8 cellular contexts compared by ENCODE assay signal in the genomic region with DNA sequence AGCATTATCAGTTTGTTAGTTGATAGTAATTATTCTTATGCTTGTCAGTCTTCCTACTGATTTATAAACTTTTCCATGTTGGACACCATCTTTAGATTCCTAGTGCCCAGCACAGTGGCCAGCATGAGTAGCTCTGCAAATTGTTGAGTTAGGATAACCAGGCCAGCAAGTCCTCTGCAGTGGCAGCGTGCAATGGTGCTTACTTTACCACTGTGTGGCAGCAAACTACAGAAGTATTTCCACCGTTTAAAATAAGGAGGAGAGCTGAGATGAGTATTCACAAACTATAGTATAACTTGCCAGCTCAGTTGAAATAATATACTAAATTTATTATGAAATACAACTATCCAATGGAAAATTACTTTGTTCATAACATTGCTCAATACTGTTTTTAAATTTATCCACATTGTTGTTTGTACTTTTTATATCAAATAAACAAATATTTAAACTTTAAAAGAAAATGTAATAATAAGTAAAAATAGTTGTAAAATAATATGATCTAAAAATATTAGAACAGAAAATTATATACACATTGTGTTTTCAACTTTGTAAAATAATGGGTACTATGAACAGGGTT. TPM values are rescaled to one million over a fixed set of nuclear protein-coding genes. Genes with fewer than 3 reads are reported as not detected.
A peak's percentile ranks its signal among the peaks of the same experiment; 100 is the strongest.
DNase-seq lines count a peak whose midpoint lies in the region; ATAC-seq, FAIRE-seq and TF ChIP-seq lines count a peak whose summit lies in the region.

No MANE protein-coding gene starts in this region.

- H3K9me3 Mint-ChIP-seq in activated CD4-positive, alpha-beta T cell treated with anti-CD3 and anti-CD28 coated beads for 36 hours (ENCODE audit: low read depth), result no peaks in the 10 kb centered on the region
- H3K9me3 Mint-ChIP-seq in T-cell, result no peaks in the 10 kb centered on the region
- H3K9me3 Mint-ChIP-seq in naive thymus-derived CD4-positive, alpha-beta T cell, result no peaks in the 10 kb centered on the region

- H3K4me2 ChIP-seq in MM.1S (ENCODE audit: low read depth, low read length), result no peak overlapping the region
- H3K4me2 ChIP-seq in endothelial cell of umbilical vein (ENCODE audit: insufficient read depth, low read length), result no peak overlapping the region

- no peaks in the 10 kb centered on the region for H3K36me3 Mint-ChIP-seq in activated CD4-positive, alpha-beta T cell treated with anti-CD3 and anti-CD28 coated beads for 36 hours (ENCODE audit: low read depth)
- H3K36me3 Mint-ChIP-seq in T-cell, result no peaks in the 10 kb centered on the region
- H3K36me3 Mint-ChIP-seq in naive thymus-derived CD4-positive, alpha-beta T cell, result no peaks in the 10 kb centered on the region

- CTCF ChIA-PET in activated CD4-positive, alpha-beta T cell treated with anti-CD3 and anti-CD28 coated beads for 36 hours (lab: Charles Lee), result interaction anchor here (0.7 to 2.9 kb wide), 9 partner anchors 9 to 777 kb away, joined by 3 to 15 read pairs (median 3); a partner anchor contains a TSS
- CTCF ChIA-PET in T-cell (lab: Charles Lee) (interaction anchor here (1.0 to 1.9 kb wide), 2 partner anchors 9 to 375 kb away, joined by 4 to 9 read pairs; no protein-coding TSS in a partner anchor), endothelial cell of umbilical vein (lab: Charles Lee) (interaction anchor here (0.6 to 2.4 kb wide), 19 partner anchors 9 to 1179 kb away, joined by 3 to 14 read pairs (median 3); a partner anchor contains a TSS)
- CTCF ChIA-PET in naive thymus-derived CD4-positive, alpha-beta T cell (lab: Charles Lee), result interaction anchor here (0.6 to 2.1 kb wide), 5 partner anchors 9 to 1133 kb away, joined by 3 to 5 read pairs (median 3); a partner anchor contains a TSS

- DNase-seq in activated CD4-positive, alpha-beta T cell treated with anti-CD3 and anti-CD28 coated beads for 36 hours, result peak; percentile 60
- no peak for DNase-seq in activated CD4-positive, alpha-beta T cell treated with anti-CD3 and anti-CD28 coated beads for 1 hour
- DNase-seq in MM.1S (peak; percentile 47), T-cell (peak in 5 of 34 experiments; percentile 7 to 16 (median 13)), endothelial cell of umbilical vein (ENCODE audit: low read depth, low spot score) (peak; percentile 43), ureter (ENCODE audit: low spot score) (no peak)
- DNase-seq in naive thymus-derived CD4-positive, alpha-beta T cell, result peak in 6 of 9 donors; percentile 7 to 32 (median 13)

- no peaks in the 10 kb centered on the region for H3K27me3 ChIP-seq in MM.1S (replicated peaks; ENCODE audit: insufficient read depth, low read length)
- H3K27me3 ChIP-seq in endothelial cell of umbilical vein (ENCODE audit: control insufficient read depth in 2 of 2, insufficient read depth in 2 of 2, low read length in 2 of 2), result no peaks in the 10 kb centered on the region
- no peaks in the 10 kb centered on the region for H3K27me3 ChIP-seq in naive thymus-derived CD4-positive, alpha-beta T cell (ENCODE audit: control insufficient read depth in 2 of 2, insufficient read depth in 2 of 2, low read length in 2 of 2)

- no peaks in the 10 kb centered on the region for H3K27me3 Mint-ChIP-seq in activated CD4-positive, alpha-beta T cell treated with anti-CD3 and anti-CD28 coated beads for 36 hours
- H3K27me3 Mint-ChIP-seq in T-cell, result no peaks in the 10 kb centered on the region
- no peaks in the 10 kb centered on the region for H3K27me3 Mint-ChIP-seq in naive thymus-derived CD4-positive, alpha-beta T cell

- H3K9me2 ChIP-seq in MM.1S (replicated peaks; ENCODE audit: insufficient read depth, low read length), result no peaks in the 10 kb centered on the region

- peak; percentile 49 for TF ChIP-seq CTCF in MM.1S (IDR thresholded peaks at IDR 0.05; ENCODE audit: low read length)
- TF ChIP-seq CTCF in endothelial cell of umbilical vein (IDR thresholded peaks at IDR 0.05; ENCODE audit: extremely low read depth in 1 of 2, insufficient read depth in 1 of 2, low read depth in 1 of 2, low read length in 2 of 2), result peak; percentile 39 to 46

- POLR2A ChIA-PET in activated CD4-positive, alpha-beta T cell treated with anti-CD3 and anti-CD28 coated beads for 36 hours (lab: Charles Lee), result no interaction called here
- POLR2A ChIA-PET in T-cell (lab: Charles Lee) (no interaction called here), endothelial cell of umbilical vein (lab: Charles Lee) (interaction anchor here (1.1 kb wide), 1 partner anchor 9 kb away, joined by 5 read pairs; a partner anchor contains a TSS)
- POLR2A ChIA-PET in naive thymus-derived CD4-positive, alpha-beta T cell (lab: Charles Lee), result interaction anchor here (0.6 to 0.8 kb wide), 4 partner anchors 9 to 428 kb away, joined by 3 to 4 read pairs (median 3); a partner anchor contains a TSS

- H3K4me3 Mint-ChIP-seq in activated CD4-positive, alpha-beta T cell treated with anti-CD3 and anti-CD28 coated beads for 36 hours, result no peak overlapping the region
- no peak overlapping the region for H3K4me3 Mint-ChIP-seq in T-cell
- peak overlapping the region in 1 of 10 donors; percentile 34 for H3K4me3 Mint-ChIP-seq in naive thymus-derived CD4-positive, alpha-beta T cell

- dilution Hi-C loops in endothelial cell of umbilical vein (cut with MboI; ENCODE audit: extremely low pct_ligation_motif_present, low sequenced_read_pairs), result no loop called here

- H3K4me1 Mint-ChIP-seq in activated CD4-positive, alpha-beta T cell treated with anti-CD3 and anti-CD28 coated beads for 36 hours, result peaks cover 4% of the 10 kb centered on the region
- H3K4me1 Mint-ChIP-seq in T-cell, result peaks cover 5 to 7% (median 5%) of the 10 kb centered on the region in 3 donors
- H3K4me1 Mint-ChIP-seq in naive thymus-derived CD4-positive, alpha-beta T cell, result peaks cover 4 to 11% (median 6%) of the 10 kb centered on the region in 7 donors

- H3K9ac ChIP-seq in MM.1S (ENCODE audit: low read length) (no peak overlapping the region), endothelial cell of umbilical vein (replicated peaks; ENCODE audit: extremely low read depth, insufficient read depth, low read length) (no peak overlapping the region)

- no peaks in the 10 kb centered on the region for H3K9me3 ChIP-seq in MM.1S (replicated peaks; ENCODE audit: insufficient read depth, low read length)
- no peaks in the 10 kb centered on the region for H3K9me3 ChIP-seq in endothelial cell of umbilical vein (replicated peaks; ENCODE audit: control insufficient read depth, insufficient read depth, low read length)
- no peaks in the 10 kb centered on the region for H3K9me3 ChIP-seq in naive thymus-derived CD4-positive, alpha-beta T cell (ENCODE audit: control insufficient read depth in 2 of 3, low read length in 3 of 3)

- intact Hi-C loops in activated CD4-positive, alpha-beta T cell treated with anti-CD3 and anti-CD28 coated beads for 36 hours (cut with DNase I, micrococcal nuclease), result no loop called here
- intact Hi-C loops in endothelial cell of umbilical vein (cut with micrococcal nuclease), result no loop called here
- intact Hi-C loops in naive thymus-derived CD4-positive, alpha-beta T cell (cut with micrococcal nuclease), result no loop called here

- ATAC-seq in activated CD4-positive, alpha-beta T cell treated with anti-CD3 and anti-CD28 coated beads for 36 hours, result peak; percentile 87
- ATAC-seq in T-cell (replicated peaks in 1 of 4) (peak; percentile 65 to 78 (median 70)), GM21367 (IDR thresholded peaks at IDR 0.05; ENCODE audit: unreplicated experiment) (no peak)
- ATAC-seq in naive thymus-derived CD4-positive, alpha-beta T cell, result peak; percentile 75

- H2AFZ ChIP-seq in MM.1S (ENCODE audit: low read length), result no peak overlapping the region
- H2AFZ ChIP-seq in endothelial cell of umbilical vein (ENCODE audit: low read depth, low read length), result no peak overlapping the region

- H4K20me1 ChIP-seq in MM.1S (ENCODE audit: insufficient read depth, low read length) (no peaks in the 10 kb centered on the region), endothelial cell of umbilical vein (replicated peaks; ENCODE audit: control insufficient read depth, extremely low read depth, insufficient read depth, low read length) (no peaks in the 10 kb centered on the region)

- H3K27ac ChIP-seq in MM.1S (ENCODE audit: low read length) (no peak overlapping the region), endothelial cell of umbilical vein (ENCODE audit: insufficient read depth, low read depth, low read length) (no peak overlapping the region)
- H3K27ac ChIP-seq in naive thymus-derived CD4-positive, alpha-beta T cell (ENCODE audit: low read depth, low read length), result no peak overlapping the region

- H3F3A ChIP-seq in MM.1S (ENCODE audit: insufficient read depth, low read length), result no peaks in the 10 kb centered on the region

- no peak overlapping the region for H3K4me3 ChIP-seq in MM.1S (ENCODE audit: low read length)
- no peak overlapping the region for H3K4me3 ChIP-seq in endothelial cell of umbilical vein (replicated peaks in 1 of 3; ENCODE audit: insufficient read depth in 1 of 3, low read depth in 1 of 3, low read length in 3 of 3)
- H3K4me3 ChIP-seq in naive thymus-derived CD4-positive, alpha-beta T cell (ENCODE audit: low read length), result no peak overlapping the region

- H3K36me3 ChIP-seq in MM.1S (replicated peaks; ENCODE audit: insufficient read depth, low read length) (no peaks in the 10 kb centered on the region), endothelial cell of umbilical vein (ENCODE audit: control insufficient read depth in 2 of 2, extremely low read depth in 1 of 2, insufficient read depth in 2 of 2, low read length in 2 of 2) (no peaks in the 10 kb centered on the region)
- H3K36me3 ChIP-seq in naive thymus-derived CD4-positive, alpha-beta T cell (ENCODE audit: control insufficient read depth in 2 of 3, insufficient read depth in 3 of 3, low read length in 3 of 3), result no peaks in the 10 kb centered on the region

- H3K79me2 ChIP-seq in MM.1S (ENCODE audit: low read length), result no peaks in the 10 kb centered on the region
- no peaks in the 10 kb centered on the region for H3K79me2 ChIP-seq in endothelial cell of umbilical vein (ENCODE audit: control insufficient read depth, insufficient read depth, low read length)

- FAIRE-seq in endothelial cell of umbilical vein (lab: Jason Lieb, UNC), result peak; percentile 35

- H3K9me1 ChIP-seq in endothelial cell of umbilical vein (replicated peaks; ENCODE audit: control insufficient read depth, extremely low read depth, insufficient read depth, low read length), result no peaks in the 10 kb centered on the region

- no peak overlapping the region for H3K27ac Mint-ChIP-seq in activated CD4-positive, alpha-beta T cell treated with anti-CD3 and anti-CD28 coated beads for 36 hours
- peak overlapping the region in 1 of 2 donors; percentile 74 for H3K27ac Mint-ChIP-seq in T-cell
- H3K27ac Mint-ChIP-seq in naive thymus-derived CD4-positive, alpha-beta T cell, result peak overlapping the region in 2 of 9 donors; percentile 11 to 92

- no peak for TF ChIP-seq POLR2A in endothelial cell of umbilical vein (IDR thresholded peaks at IDR 0.05; ENCODE audit: low read depth, low read length)

- no peaks in the 10 kb centered on the region for H3K4me1 ChIP-seq in MM.1S (ENCODE audit: low read length)
- no peaks in the 10 kb centered on the region for H3K4me1 ChIP-seq in endothelial cell of umbilical vein (ENCODE audit: control insufficient read depth, extremely low read depth, insufficient read depth, low read length)
- H3K4me1 ChIP-seq in naive thymus-derived CD4-positive, alpha-beta T cell (ENCODE audit: control insufficient read depth in 2 of 2, insufficient read depth in 2 of 2, low read length in 2 of 2), result no peaks in the 10 kb centered on the region

- no TSS peak for BruUV-seq in endothelial cell of umbilical vein (replicated peaks; lab: Mats Ljungman, UMichigan)

RNA-seq across cellular contexts. Expression of a gene that starts 9.3 kb away (rescaled TPM):
- total RNA-seq in activated CD4-positive, alpha-beta T cell treated with anti-CD3 and anti-CD28 coated beads for 36 hours, result 10 to 100 TPM; 32.5 to 36.6 TPM
- 10 to 100 TPM; 36.4 to 50.5 (median 40.6) TPM for total RNA-seq in T-cell
- total RNA-seq in endothelial cell of umbilical vein, result 23.7 and 25.3 TPM in 2 replicates
- polyA plus RNA-seq in endothelial cell of umbilical vein, result 22.3 and 22.6 TPM in 2 replicates
- 16.7 and 17.6 TPM in 2 replicates for polyA plus RNA-seq in endothelial cell of umbilical vein (2011; cell fraction: cytosol; rRNA removed)
- 50.6 and 64.3 TPM in 2 replicates for polyA plus RNA-seq in endothelial cell of umbilical vein (2011; cell fraction: nucleus; rRNA removed)
- polyA plus RNA-seq in endothelial cell of umbilical vein (2012), result 15.7 and 18.7 TPM in 2 replicates
- polyA minus RNA-seq in endothelial cell of umbilical vein, result 111 and 127 TPM in 2 replicates
- 16.0 TPM for polyA minus RNA-seq in endothelial cell of umbilical vein (2011; cell fraction: cytosol; rRNA and poly(A)+ RNA removed)
- 83.8 and 129 TPM in 2 replicates for polyA minus RNA-seq in endothelial cell of umbilical vein (2011; cell fraction: nucleus; rRNA and poly(A)+ RNA removed)
- 10 to 100 TPM; 34.1 to 43.0 (median 41.0) TPM for total RNA-seq in naive thymus-derived CD4-positive, alpha-beta T cell
- polyA plus RNA-seq in naive thymus-derived CD4-positive, alpha-beta T cell, result 10 to 100 TPM; 11.7 to 22.2 TPM
- 59.3 TPM for total RNA-seq in ureter

RNA-seq across cellular contexts. Expression of a gene that starts 31.9 kb away (rescaled TPM):
- total RNA-seq in activated CD4-positive, alpha-beta T cell treated with anti-CD3 and anti-CD28 coated beads for 36 hours, result 1 to 10 TPM; 1.5 to 2.2 TPM
- 1 to 10 TPM in 4 of 5 donors, under 1 TPM in 1; 0.96 to 3.1 (median 2.2) TPM for total RNA-seq in T-cell
- total RNA-seq in endothelial cell of umbilical vein, result 0.58 and 1.1 TPM in 2 replicates
- polyA plus RNA-seq in endothelial cell of umbilical vein, result 0.35 and 0.41 TPM in 2 replicates
- 0.19 and 0.32 TPM in 2 replicates for polyA plus RNA-seq in endothelial cell of umbilical vein (2011; cell fraction: cytosol; rRNA removed)
- polyA plus RNA-seq in endothelial cell of umbilical vein (2011; cell fraction: nucleus; rRNA removed), result 4.8 and 5.1 TPM in 2 replicates
- polyA plus RNA-seq in endothelial cell of umbilical vein (2012), result 0.86 and 0.97 TPM in 2 replicates
- polyA minus RNA-seq in endothelial cell of umbilical vein, result 0.89 and 1.7 TPM in 2 replicates
- polyA minus RNA-seq in endothelial cell of umbilical vein (2011; cell fraction: cytosol; rRNA and poly(A)+ RNA removed), result not detected
- polyA minus RNA-seq in endothelial cell of umbilical vein (2011; cell fraction: nucleus; rRNA and poly(A)+ RNA removed), result 0.77 and 1.9 TPM in 2 replicates
- total RNA-seq in naive thymus-derived CD4-positive, alpha-beta T cell, result 1 to 10 TPM in 4 of 5 experiments, under 1 TPM in 1; 0.02 to 2.8 (median 2.0) TPM
- under 1 TPM in 1 of 2 donors, not detected in 1; 0.33 TPM for polyA plus RNA-seq in naive thymus-derived CD4-positive, alpha-beta T cell
- 9.8 TPM for total RNA-seq in ureter

Comparison
In these comparisons a context has a peak if more than half of its experiments do, and no peak if none do; other contexts are left out.
1. DNase-seq: peak in activated CD4-positive, alpha-beta T cell treated with anti-CD3 and anti-CD28 coated beads for 36 hours (single experiment), MM.1S (single experiment), endothelial cell of umbilical vein (single experiment) and naive thymus-derived CD4-positive, alpha-beta T cell (6 of 9); none in activated CD4-positive, alpha-beta T cell treated with anti-CD3 and anti-CD28 coated beads for 1 hour (single experiment) and ureter (single experiment).
2. POLR2A ChIA-PET loops: an anchor here in endothelial cell of umbilical vein (1.1 kb wide) and naive thymus-derived CD4-positive, alpha-beta T cell (0.6 to 0.8 kb wide); none called in activated CD4-positive, alpha-beta T cell treated with anti-CD3 and anti-CD28 coated beads for 36 hours and T-cell.